Comparison of ENCODE assay signal across 8 cellular contexts in genomic region chr16:57734308-57734924, GRCh38. TPM values are rescaled to one million over a fixed set of nuclear protein-coding genes. Genes with fewer than 3 reads are reported as not detected.
DNase-seq lines count a peak whose midpoint lies in the region; ATAC-seq, FAIRE-seq and TF ChIP-seq lines count a peak whose summit lies in the region.

No MANE protein-coding gene starts in this region.

- H3K4me1 ChIP-seq in kidney (ENCODE audit: control insufficient read depth in 1 of 2, insufficient read depth in 1 of 2, low read depth in 1 of 2, low read length in 2 of 2): peaks cover 15% of the 10 kb centered on the region in 2 donors

- H3K36me3 ChIP-seq in kidney (ENCODE audit: control insufficient read depth in 1 of 2, insufficient read depth in 2 of 2, low read length in 2 of 2): no peaks in the 10 kb centered on the region

- peak; percentile 3 for DNase-seq in NOMO-1 treated with DMSO at 0.1 percent for 48 hours (lab: John Stamatoyannopoulos, UW; ENCODE audit: unreplicated experiment)
- no peak for DNase-seq in NOMO-1 treated with dmso at 0.1 percent for 144 hours (lab: John Stamatoyannopoulos, UW; ENCODE audit: unreplicated experiment)
- no peak for DNase-seq in activated naive CD8-positive, alpha-beta T cell treated with anti-CD3 and anti-CD28 coated beads for 36 hours
- DNase-seq in kidney: peak; percentile 45
- no peak for DNase-seq in substantia nigra (lab: John Stamatoyannopoulos, UW)
- DNase-seq in D341Med (ENCODE audit: low spot score): no peak

- no peaks in the 10 kb centered on the region for H3K27me3 Mint-ChIP-seq in activated naive CD8-positive, alpha-beta T cell treated with anti-CD3 and anti-CD28 coated beads for 36 hours

- H3K4me3 Mint-ChIP-seq in activated naive CD8-positive, alpha-beta T cell treated with anti-CD3 and anti-CD28 coated beads for 36 hours: peak overlapping the region; percentile 98

- peaks cover 17% of the 10 kb centered on the region for H3K4me1 Mint-ChIP-seq in activated naive CD8-positive, alpha-beta T cell treated with anti-CD3 and anti-CD28 coated beads for 36 hours

- H3K27ac ChIP-seq in kidney (ENCODE audit: low read depth in 2 of 2, low read length in 2 of 2): peak overlapping the region; percentile 73 to 92
- H3K27ac ChIP-seq in substantia nigra (ENCODE audit: low read depth, low read length, poor library complexity, severe bottlenecking): peak overlapping the region; percentile 90

- H3K36me3 Mint-ChIP-seq in activated naive CD8-positive, alpha-beta T cell treated with anti-CD3 and anti-CD28 coated beads for 36 hours: peaks cover 13% of the 10 kb centered on the region

- no peaks in the 10 kb centered on the region for H3K9me3 ChIP-seq in kidney (ENCODE audit: control insufficient read depth in 1 of 2, low read length in 2 of 2)

- no peak for FAIRE-seq in kidney (lab: Jason Lieb, UNC)

- intact Hi-C loops in kidney (cut with DNase I): no loop called here

- peak overlapping the region; percentile 95 for H3K27ac Mint-ChIP-seq in activated naive CD8-positive, alpha-beta T cell treated with anti-CD3 and anti-CD28 coated beads for 36 hours

- peak overlapping the region; percentile 82 to 96 for H3K4me3 ChIP-seq in kidney (ENCODE audit: low read length in 2 of 2)

- H3K9me3 Mint-ChIP-seq in activated naive CD8-positive, alpha-beta T cell treated with anti-CD3 and anti-CD28 coated beads for 36 hours: peaks cover 11% of the 10 kb centered on the region

- ATAC-seq in HG03571 (IDR thresholded peaks at IDR 0.05; ENCODE audit: unreplicated experiment): no peak
- ATAC-seq in HG02623 (IDR thresholded peaks at IDR 0.05; ENCODE audit: unreplicated experiment): no peak

- peak overlapping the region; percentile 89 to 96 for H3K9ac ChIP-seq in kidney (ENCODE audit: low read length in 2 of 2)

- no peak for TF ChIP-seq CTCF in kidney (IDR thresholded peaks at IDR 0.05; ENCODE audit: borderline replicate concordance, extremely low read depth, insufficient read depth)

RNA-seq across cellular contexts. Expression of gene KATNB1, which starts 1.2 kb away (rescaled TPM):
- total RNA-seq in activated naive CD8-positive, alpha-beta T cell treated with anti-CD3 and anti-CD28 coated beads for 36 hours: 10 to 100 TPM; 51.2 to 55.5 TPM
- 14.5 TPM for total RNA-seq in kidney
- 13.9 TPM for polyA plus RNA-seq in kidney (ENCODE audit: insufficient read depth, low read depth, low replicate concordance)

RNA-seq across cellular contexts. Expression of gene DRC7, which starts 39.8 kb away (rescaled TPM):
- total RNA-seq in activated naive CD8-positive, alpha-beta T cell treated with anti-CD3 and anti-CD28 coated beads for 36 hours: not detected
- 3.2 TPM for total RNA-seq in kidney
- 1.8 TPM for polyA plus RNA-seq in kidney (ENCODE audit: insufficient read depth, low read depth, low replicate concordance)

Comparison
In these comparisons a context has a peak if more than half of its experiments do, and no peak if none do; other contexts are left out.
1. DNase-seq: peak in NOMO-1 treated with DMSO at 0.1 percent for 48 hours (single experiment) and kidney (single experiment); none in NOMO-1 treated with dmso at 0.1 percent for 144 hours (single experiment), activated naive CD8-positive, alpha-beta T cell treated with anti-CD3 and anti-CD28 coated beads for 36 hours (single experiment), substantia nigra (0 of 49) and D341Med (single experiment).